In the genomic region with DNA sequence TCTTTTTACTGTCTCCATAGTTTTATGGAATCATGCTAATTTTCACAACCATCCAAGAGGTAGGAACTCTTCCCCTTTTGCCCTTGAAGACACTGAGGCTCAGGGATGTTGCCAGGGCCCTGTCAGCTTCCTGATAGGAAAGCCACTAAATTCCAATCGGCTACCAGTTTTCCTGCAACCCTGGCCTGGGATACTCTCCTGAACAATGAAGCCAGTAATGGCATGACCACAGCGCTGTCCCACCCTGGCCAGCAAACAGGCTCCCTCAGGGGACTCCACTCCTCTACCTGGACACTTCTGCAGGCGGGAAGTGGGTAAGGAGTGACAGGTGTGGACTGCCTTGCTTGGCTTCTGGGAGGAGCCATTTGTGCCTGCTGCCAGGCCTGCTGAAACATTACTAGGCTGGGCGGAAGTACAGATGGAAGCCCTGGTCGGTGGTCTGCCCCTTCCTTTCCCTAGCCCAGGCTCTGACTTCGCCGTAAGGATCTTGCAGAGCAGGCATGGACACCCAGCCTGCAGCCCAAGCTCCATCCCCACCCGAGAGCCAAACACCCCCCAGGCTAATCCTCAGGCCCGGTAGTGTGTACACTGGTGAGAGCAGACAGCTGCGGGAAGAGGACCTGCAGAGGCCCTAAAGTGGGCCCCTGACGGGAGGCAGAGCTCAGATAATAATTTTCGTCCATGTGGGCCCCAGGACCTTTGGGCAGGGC, we compare ENCODE assay signal across 16 cellular contexts.
DNase-seq lines count a peak whose midpoint lies in the region; ATAC-seq and TF ChIP-seq lines count a peak whose summit lies in the region.
"Had no signal": no experiment of that assay in that cellular context is flagged by ENCODE, and none has a peak within 500 bp of the region (broad histone marks: within the 10 kb centered on the region; RNA-seq: fewer than 3 reads in every experiment).

No MANE protein-coding gene starts in this region.

- H3K9me3 ChIP-seq in gastroesophageal sphincter: no peaks in the 10 kb centered on the region
- H3K9me3 ChIP-seq: Peyer's patch, uterus had no signal

- H3K27me3 Mint-ChIP-seq in activated naive CD4-positive, alpha-beta T cell treated with anti-CD3 and anti-CD28 coated beads, Interleukin-2, amount 10 ng/mL, durations not matched to agents 7 days and 5 days: peaks cover 56% of the 10 kb centered on the region
- peaks cover 54% of the 10 kb centered on the region for H3K27me3 Mint-ChIP-seq in activated CD4-positive, alpha-beta memory T cell treated with anti-CD3 and anti-CD28 coated beads, Interleukin-2, amount 10 ng/mL, durations not matched to agents 7 days and 5 days
- peaks cover 35 to 56% of the 10 kb centered on the region in 2 donors for H3K27me3 Mint-ChIP-seq in stimulated activated naive B cell treated with anti-CD40 and anti-IgM and Interleukin-4, amounts not matched to agents 10 μg/mL and 1 μg/mL and 100 μg/mL, for 72 hours

- H3K27ac ChIP-seq in gastroesophageal sphincter: no peak overlapping the region
- H3K27ac ChIP-seq: coronary artery, Peyer's patch had no signal

- no peaks in the 10 kb centered on the region for H3K9me3 Mint-ChIP-seq in activated naive CD4-positive, alpha-beta T cell treated with anti-CD3 and anti-CD28 coated beads, Interleukin-2, amount 10 ng/mL, durations not matched to agents 7 days and 5 days
- no peaks in the 10 kb centered on the region for H3K9me3 Mint-ChIP-seq in activated CD4-positive, alpha-beta memory T cell treated with anti-CD3 and anti-CD28 coated beads, Interleukin-2, amount 10 ng/mL, durations not matched to agents 7 days and 5 days
- H3K9me3 Mint-ChIP-seq in stimulated activated naive B cell treated with anti-CD40 and anti-IgM and Interleukin-4, amounts not matched to agents 10 μg/mL and 1 μg/mL and 100 μg/mL, for 72 hours: peaks cover 4% of the 10 kb centered on the region in 2 donors

- no peak overlapping the region for H3K27ac Mint-ChIP-seq in activated naive CD4-positive, alpha-beta T cell treated with anti-CD3 and anti-CD28 coated beads, Interleukin-2, amount 10 ng/mL, durations not matched to agents 7 days and 5 days
- H3K27ac Mint-ChIP-seq in activated CD4-positive, alpha-beta memory T cell treated with anti-CD3 and anti-CD28 coated beads, Interleukin-2, amount 10 ng/mL, durations not matched to agents 7 days and 5 days: no peak overlapping the region
- H3K27ac Mint-ChIP-seq in stimulated activated naive B cell treated with anti-CD40 and anti-IgM and Interleukin-4, amounts not matched to agents 10 μg/mL and 1 μg/mL and 100 μg/mL, for 72 hours: no peak overlapping the region

- TF ChIP-seq EP300 in gastroesophageal sphincter (IDR thresholded peaks at IDR 0.05): no peak

- peak; percentile 32 for ATAC-seq in left colon
- ATAC-seq in stimulated activated naive B cell treated with anti-CD40 and anti-IgM and Interleukin-4, amounts not matched to agents 10 μg/mL and 1 μg/mL and 100 μg/mL, for 72 hours (replicated peaks): no peak
- ATAC-seq in gastroesophageal sphincter: no peak
- no peak for ATAC-seq in HG03108 (IDR thresholded peaks at IDR 0.05; ENCODE audit: unreplicated experiment)

- 80 to 94% methylated on average over 1 to 3 of the region's 12 CpGs for WGBS in gastroesophageal sphincter (ENCODE audit: low coverage in 1 of 2), 2 donors

- peaks cover 5% of the 10 kb centered on the region for H3K4me1 Mint-ChIP-seq in activated naive CD4-positive, alpha-beta T cell treated with anti-CD3 and anti-CD28 coated beads, Interleukin-2, amount 10 ng/mL, durations not matched to agents 7 days and 5 days
- peaks cover 13% of the 10 kb centered on the region for H3K4me1 Mint-ChIP-seq in activated CD4-positive, alpha-beta memory T cell treated with anti-CD3 and anti-CD28 coated beads, Interleukin-2, amount 10 ng/mL, durations not matched to agents 7 days and 5 days
- H3K4me1 Mint-ChIP-seq in stimulated activated naive B cell treated with anti-CD40 and anti-IgM and Interleukin-4, amounts not matched to agents 10 μg/mL and 1 μg/mL and 100 μg/mL, for 72 hours: peaks cover 14 to 40% of the 10 kb centered on the region in 2 donors

- H3K36me3 Mint-ChIP-seq in activated naive CD4-positive, alpha-beta T cell treated with anti-CD3 and anti-CD28 coated beads, Interleukin-2, amount 10 ng/mL, durations not matched to agents 7 days and 5 days: no peaks in the 10 kb centered on the region
- no peaks in the 10 kb centered on the region for H3K36me3 Mint-ChIP-seq in activated CD4-positive, alpha-beta memory T cell treated with anti-CD3 and anti-CD28 coated beads, Interleukin-2, amount 10 ng/mL, durations not matched to agents 7 days and 5 days (ENCODE audit: low read depth)
- no peaks in the 10 kb centered on the region for H3K36me3 Mint-ChIP-seq in stimulated activated naive B cell treated with anti-CD40 and anti-IgM and Interleukin-4, amounts not matched to agents 10 μg/mL and 1 μg/mL and 100 μg/mL, for 72 hours

- POLR2A ChIA-PET in activated CD4-positive, alpha-beta memory T cell treated with anti-CD3 and anti-CD28 coated beads, Interleukin-2, amount 10 ng/mL, durations not matched to agents 7 days and 5 days (lab: Charles Lee): no interaction called here

- TF ChIP-seq POLR2A in gastroesophageal sphincter (IDR thresholded peaks at IDR 0.05): no peak

- no peak overlapping the region for H3K4me3 ChIP-seq in gastroesophageal sphincter
- H3K4me3 ChIP-seq: lung had no signal

- intact Hi-C loops in left colon (cut with DNase I, micrococcal nuclease): no loop called here

- H3K27me3 ChIP-seq in gastroesophageal sphincter: no peaks in the 10 kb centered on the region
- H3K27me3 ChIP-seq: Peyer's patch, uterus had no signal

- H3K36me3 ChIP-seq in gastroesophageal sphincter: no peaks in the 10 kb centered on the region
- H3K36me3 ChIP-seq: Peyer's patch, uterus had no signal

- CTCF ChIA-PET in activated naive CD4-positive, alpha-beta T cell treated with anti-CD3 and anti-CD28 coated beads, Interleukin-2, amount 10 ng/mL, durations not matched to agents 7 days and 5 days (lab: Charles Lee): interaction anchor here (1.0 kb wide), 1 partner anchor 436 kb away, joined by 3 read pairs; no protein-coding TSS in a partner anchor
- CTCF ChIA-PET in activated CD4-positive, alpha-beta memory T cell treated with anti-CD3 and anti-CD28 coated beads, Interleukin-2, amount 10 ng/mL, durations not matched to agents 7 days and 5 days (lab: Charles Lee): interaction anchor here (1.0 kb wide), 1 partner anchor 12 kb away, joined by 3 read pairs; no protein-coding TSS in a partner anchor

- H3K4me3 Mint-ChIP-seq in activated naive CD4-positive, alpha-beta T cell treated with anti-CD3 and anti-CD28 coated beads, Interleukin-2, amount 10 ng/mL, durations not matched to agents 7 days and 5 days: peak overlapping the region; percentile 25
- peak overlapping the region; percentile 58 for H3K4me3 Mint-ChIP-seq in activated CD4-positive, alpha-beta memory T cell treated with anti-CD3 and anti-CD28 coated beads, Interleukin-2, amount 10 ng/mL, durations not matched to agents 7 days and 5 days
- H3K4me3 Mint-ChIP-seq in stimulated activated naive B cell treated with anti-CD40 and anti-IgM and Interleukin-4, amounts not matched to agents 10 μg/mL and 1 μg/mL and 100 μg/mL, for 72 hours: peak overlapping the region; percentile 67 to 83

- DNase-seq in activated naive CD4-positive, alpha-beta T cell treated with anti-CD3 and anti-CD28 coated beads, Interleukin-2, amount 10 ng/mL, durations not matched to agents 7 days and 5 days: no peak
- no peak for DNase-seq in activated naive CD4-positive, alpha-beta T cell treated with Interleukin-2 at 50 U/mL for 16 hours
- DNase-seq in activated CD4-positive, alpha-beta memory T cell treated with anti-CD3 and anti-CD28 coated beads, Interleukin-2, amount 10 ng/mL, durations not matched to agents 7 days and 5 days: no peak
- DNase-seq in left colon (no peak), NCI-H524 treated with DMSO at 0.1 percent for 48 hours (lab: John Stamatoyannopoulos, UW) (no peak)
- no peak for DNase-seq in stimulated activated naive B cell treated with anti-CD40 and anti-IgM and Interleukin-4, amounts not matched to agents 10 μg/mL and 1 μg/mL and 100 μg/mL, for 72 hours
- DNase-seq: activated CD4-positive, alpha-beta T cell treated with anti-CD3 and anti-CD28 coated beads, Interleukin-2, amount 50 U/mL, for 1 hour; KBM-7; NCI-H1436; SW 1271; uterus had no signal

- TF ChIP-seq CTCF in gastroesophageal sphincter (IDR thresholded peaks at IDR 0.05): no peak

- peaks cover 0 to 16% (median 4%) of the 10 kb centered on the region in 3 donors for H3K4me1 ChIP-seq in gastroesophageal sphincter
- H3K4me1 ChIP-seq: uterus had no signal

Comparison
In these comparisons a context has a peak if more than half of its experiments do, and no peak if none do; other contexts are left out.
1. H3K4me3 Mint-ChIP-seq: peak in every context shown above with its lines; median percentile 75 in stimulated activated naive B cell treated with anti-CD40 and anti-IgM and Interleukin-4, amounts not matched to agents 10 μg/mL and 1 μg/mL and 100 μg/mL, for 72 hours; 58 in activated CD4-positive, alpha-beta memory T cell treated with anti-CD3 and anti-CD28 coated beads, Interleukin-2, amount 10 ng/mL, durations not matched to agents 7 days and 5 days; 25 in activated naive CD4-positive, alpha-beta T cell treated with anti-CD3 and anti-CD28 coated beads, Interleukin-2, amount 10 ng/mL, durations not matched to agents 7 days and 5 days.